ENCODE assay signal across 28 cellular contexts in genomic region chr19:41441321-41441945, GRCh38. TPM values are rescaled to one million over a fixed set of nuclear protein-coding genes. Genes with fewer than 3 reads are reported as not detected.
DNase-seq lines count a peak whose midpoint lies in the region; ATAC-seq, FAIRE-seq and TF ChIP-seq lines count a peak whose summit lies in the region.
"Had no signal": no experiment of that assay in that cellular context is flagged by ENCODE, and none has a peak within 500 bp of the region (broad histone marks: within the 10 kb centered on the region; RNA-seq: fewer than 3 reads in every experiment).

No MANE protein-coding gene starts in this region.

- no peak for TF ChIP-seq POLR2A in GM18505 (IDR thresholded peaks at IDR 0.05; ENCODE audit: borderline replicate concordance, extremely low read depth, insufficient read depth, insufficient read length)

- H3K9me3 Mint-ChIP-seq in chondrocyte (ENCODE audit: low read depth): no peaks in the 10 kb centered on the region
- H3K9me3 Mint-ChIP-seq: activated B cell treated with CpG ODN at 0.5 μM for 24 hours, brain had no signal

- peaks cover 2% of the 10 kb centered on the region for H3K36me3 Mint-ChIP-seq in chondrocyte (ENCODE audit: low read depth)

- peaks cover 11% of the 10 kb centered on the region for H3K27me3 Mint-ChIP-seq in chondrocyte (ENCODE audit: low read depth)
- H3K27me3 Mint-ChIP-seq: activated B cell treated with CpG ODN at 0.5 μM for 24 hours had no signal

- H3K9me3 ChIP-seq in small intestine (ENCODE audit: control insufficient read depth, low read depth) (no peaks in the 10 kb centered on the region), MG63 (no peaks in the 10 kb centered on the region)
- H3K9me3 ChIP-seq: ovary, suprapubic skin had no signal

- no peak overlapping the region for H3K27ac Mint-ChIP-seq in chondrocyte (ENCODE audit: unreplicated experiment)
- H3K27ac Mint-ChIP-seq: activated B cell treated with CpG ODN at 0.5 μM for 24 hours; activated CD8-positive, alpha-beta memory T cell treated with anti-CD3 and anti-CD28 coated beads, Interleukin-2, amount 10 ng/mL, durations not matched to agents 7 days and 5 days had no signal

- H3K36me3 ChIP-seq in small intestine (ENCODE audit: control insufficient read depth in 2 of 2, insufficient read depth in 2 of 2, low read length in 2 of 2) (peaks cover 0 to 3% of the 10 kb centered on the region in 2 donors), MG63 (peaks cover 13% of the 10 kb centered on the region)
- H3K36me3 ChIP-seq: ovary had no signal

- H3K4me1 Mint-ChIP-seq in chondrocyte (ENCODE audit: low read depth): peaks cover 3% of the 10 kb centered on the region

- FAIRE-seq in small intestine (lab: Jason Lieb, UNC): no peak
- FAIRE-seq: urothelium cell line had no signal

- peak overlapping the region in 1 of 2 donors; percentile 32 for H3K27ac ChIP-seq in small intestine (ENCODE audit: low read depth in 1 of 2, low read length in 1 of 2)
- H3K27ac ChIP-seq: 22Rv1, ovary, SK-N-MC, suprapubic skin had no signal

- H3K4me3 ChIP-seq in small intestine (ENCODE audit: low read depth in 1 of 2, low read length in 2 of 2) (no peak overlapping the region), MG63 (no peak overlapping the region)
- H3K4me3 ChIP-seq: GM12878, ovary, SK-N-MC, suprapubic skin had no signal

- no peaks in the 10 kb centered on the region for H3K27me3 ChIP-seq in small intestine (ENCODE audit: control insufficient read depth in 2 of 2, insufficient read depth in 2 of 2, low read length in 2 of 2)
- H3K27me3 ChIP-seq in MG63: peaks cover 12% of the 10 kb centered on the region
- H3K27me3 ChIP-seq: ovary had no signal

- no peak for TF ChIP-seq CTCF in chondrocyte (IDR thresholded peaks at IDR 0.05)

- ATAC-seq in GM18505 (IDR thresholded peaks at IDR 0.05; ENCODE audit: unreplicated experiment): no peak
- ATAC-seq: activated CD8-positive, alpha-beta memory T cell treated with anti-CD3 and anti-CD28 coated beads, Interleukin-2, amount 10 ng/mL, durations not matched to agents 7 days and 5 days; GM12878 had no signal

- no peak overlapping the region for H3K4me3 Mint-ChIP-seq in chondrocyte (ENCODE audit: unreplicated experiment)
- H3K4me3 Mint-ChIP-seq: activated B cell treated with CpG ODN at 0.5 μM for 24 hours; activated CD8-positive, alpha-beta memory T cell treated with anti-CD3 and anti-CD28 coated beads, Interleukin-2, amount 10 ng/mL, durations not matched to agents 7 days and 5 days had no signal

- H3K4me1 ChIP-seq in small intestine (ENCODE audit: control insufficient read depth in 2 of 2, insufficient read depth in 1 of 2, low read depth in 1 of 2, low read length in 1 of 2): peaks cover 3 to 6% of the 10 kb centered on the region in 2 donors

- peak; percentile 17 for DNase-seq in activated CD4-positive, CD25-positive, alpha-beta regulatory T cell treated with anti-CD3 and anti-CD28 coated beads, Interleukin-2, amount 50 U/mL, for 72 hours
- DNase-seq in activated CD4-positive, CD25-positive, alpha-beta regulatory T cell (lab: John Stamatoyannopoulos, UW): no peak
- peak; percentile 56 for DNase-seq in chondrocyte (ENCODE audit: low spot score)
- peak; percentile 54 for DNase-seq in small intestine
- no peak for DNase-seq in MG63
- DNase-seq: activated B cell treated with CpG ODN at 0.5 μM for 24 hours; activated CD8-positive, alpha-beta memory T cell treated with anti-CD3 and anti-CD28 coated beads, Interleukin-2, amount 10 ng/mL, durations not matched to agents 7 days and 5 days; activated naive CD4-positive, alpha-beta T cell treated with Interleukin-2 at 50 U/mL for 16 hours; C1 segment of cervical spinal cord; hippocampal formation; NCI-H1417; NCI-H2029; NCI-H524; OCI-M1; stimulated activated naive CD4-positive, alpha-beta T cell treated with Interleukin-2 at 50 U/mL for 16 hours had no signal

- WGBS in small intestine, 3 donors: 68 to 80% (median 71%) methylated on average over 15 of the region's 15 CpGs

RNA-seq across cellular contexts. Expression of gene ERICH4, which starts 1.5 kb away (rescaled TPM):
- total RNA-seq in chondrocyte: not detected in 3 replicates
- 100 to 1,000 TPM in 2 of 3 donors, 10 to 100 TPM in 1; 11.7 to 154 (median 112) TPM for polyA plus RNA-seq in small intestine
- not detected in 2 replicates for total RNA-seq in MG63 (2014; rRNA removed; shearing (Covaris generic); ENCODE audit: low replicate concordance)
- total RNA-seq: activated B cell treated with CpG ODN at 0.5 μM for 24 hours; activated CD8-positive, alpha-beta memory T cell treated with anti-CD3 and anti-CD28 coated beads, Interleukin-2, amount 10 ng/mL, durations not matched to agents 7 days and 5 days; GM12878; H4; HT1080; ovary; skeletal muscle tissue; suprapubic skin; T-helper 1 cell treated with Interleukin-12 subunit alpha and Interleukin-12 subunit beta and Interleukin-4 antibody, amounts not matched to agents 30 ng/mL and 1 ng/mL, for 36 hours had no signal
- polyA plus RNA-seq: GM12878, neural cell, ovary had no signal

RNA-seq across cellular contexts. Expression of gene DMAC2, which starts 1.7 kb away (rescaled TPM):
- 27.9 to 28.0 TPM (median 28.0 TPM) in 3 replicates for total RNA-seq in chondrocyte
- 100 to 1,000 TPM in 1 of 3 donors, 10 to 100 TPM in 2; 67.8 to 122 (median 98.4) TPM for polyA plus RNA-seq in small intestine
- total RNA-seq in MG63 (2014; rRNA removed; shearing (Covaris generic); ENCODE audit: low replicate concordance): 37.6 and 56.2 TPM in 2 replicates

RNA-seq across cellular contexts. Expression of gene B3GNT8, which starts 14.3 kb away (rescaled TPM):
- total RNA-seq in chondrocyte: 0.23 to 0.70 TPM in 2 of 3 replicates, not detected in the other
- 100 to 1,000 TPM in 1 of 3 donors, 10 to 100 TPM in 2; 27.5 to 125 (median 70.2) TPM for polyA plus RNA-seq in small intestine
- not detected in 2 replicates for total RNA-seq in MG63 (2014; rRNA removed; shearing (Covaris generic); ENCODE audit: low replicate concordance)
- total RNA-seq: H4, HT1080 had no signal
- polyA plus RNA-seq: neural cell had no signal

RNA-seq across cellular contexts. Expression of gene BCKDHA, which starts 43.8 kb away (rescaled TPM):
- 11.6 to 14.6 TPM (median 14.0 TPM) in 3 replicates for total RNA-seq in chondrocyte
- polyA plus RNA-seq in small intestine: 10 to 100 TPM; 19.9 to 34.0 (median 26.7) TPM
- total RNA-seq in MG63 (2014; rRNA removed; shearing (Covaris generic); ENCODE audit: low replicate concordance): 22.0 and 58.6 TPM in 2 replicates

RNA-seq across cellular contexts. Expression of gene EXOSC5, which starts 44.3 kb away (rescaled TPM):
- total RNA-seq in chondrocyte: 5.5 to 7.6 TPM (median 6.2 TPM) in 3 replicates
- polyA plus RNA-seq in small intestine: 10 to 100 TPM in 2 of 3 donors, 1 to 10 TPM in 1; 9.4 to 36.4 (median 16.5) TPM
- 64.6 and 95.3 TPM in 2 replicates for total RNA-seq in MG63 (2014; rRNA removed; shearing (Covaris generic); ENCODE audit: low replicate concordance)

Comparison
In these comparisons a context has a peak if more than half of its experiments do, and no peak if none do; other contexts are left out.
1. DNase-seq: peak in activated CD4-positive, CD25-positive, alpha-beta regulatory T cell treated with anti-CD3 and anti-CD28 coated beads, Interleukin-2, amount 50 U/mL, for 72 hours (single experiment), chondrocyte (single experiment) and small intestine (single experiment); none in activated CD4-positive, CD25-positive, alpha-beta regulatory T cell (0 of 4) and MG63 (single experiment).